ENCODE assay signal across 15 cellular contexts in genomic region chr17:40956401-40957254, GRCh38. TPM values are rescaled to one million over a fixed set of nuclear protein-coding genes. Genes with fewer than 3 reads are reported as not detected.
A peak's percentile ranks its signal among the peaks of the same experiment; 100 is the strongest.
DNase-seq lines count a peak whose midpoint lies in the region; ATAC-seq and TF ChIP-seq lines count a peak whose summit lies in the region.
"Had no signal": no experiment of that assay in that cellular context is flagged by ENCODE, and none has a peak within 500 bp of the region (broad histone marks: within the 10 kb centered on the region; RNA-seq: fewer than 3 reads in every experiment).

No MANE protein-coding gene starts in this region.

- H3K27ac ChIP-seq in ascending aorta (no peak overlapping the region), Karpas-422 (ENCODE audit: low read length) (no peak overlapping the region)

- peak overlapping the region; percentile 94 for H3K27ac Mint-ChIP-seq in Calu3 (ENCODE audit: unreplicated experiment)
- H3K27ac Mint-ChIP-seq: activated naive CD4-positive, alpha-beta T cell treated with anti-CD3 and anti-CD28 coated beads, Interleukin-2, amount 50 U/mL, for 24 hours; stimulated activated memory B cell treated with anti-CD40 and anti-IgM and Interleukin-4, amounts not matched to agents 10 μg/mL and 1 μg/mL and 100 μg/mL, for 72 hours had no signal

- H3K9me2 ChIP-seq in Karpas-422 (replicated peaks; ENCODE audit: insufficient read depth, low read length), result no peaks in the 10 kb centered on the region

- H3K4me2 ChIP-seq in Karpas-422 (ENCODE audit: low read depth, low read length, poor library complexity, severe bottlenecking), result no peak overlapping the region

- H3K9ac ChIP-seq in Karpas-422 (ENCODE audit: low read length), result no peak overlapping the region

- H3K4me3 ChIP-seq in cardiac fibroblast (replicated peaks in 1 of 2; ENCODE audit: low read depth in 2 of 2, low read length in 2 of 2) (no peak overlapping the region), ascending aorta (no peak overlapping the region), Karpas-422 (ENCODE audit: low read length) (no peak overlapping the region)

- no peaks in the 10 kb centered on the region for H3K27me3 Mint-ChIP-seq in Calu3 (ENCODE audit: unreplicated experiment)

- H3K4me3 Mint-ChIP-seq in Calu3 (ENCODE audit: low read depth, unreplicated experiment), result peak overlapping the region; percentile 27
- H3K4me3 Mint-ChIP-seq: activated naive CD4-positive, alpha-beta T cell treated with anti-CD3 and anti-CD28 coated beads, Interleukin-2, amount 50 U/mL, for 24 hours; stimulated activated memory B cell treated with anti-CD40 and anti-IgM and Interleukin-4, amounts not matched to agents 10 μg/mL and 1 μg/mL and 100 μg/mL, for 72 hours had no signal

- H3K4me1 ChIP-seq in ascending aorta (no peaks in the 10 kb centered on the region), Karpas-422 (ENCODE audit: low read length) (no peaks in the 10 kb centered on the region; the same call in 1 of the 2 replicates)

- H3K79me2 ChIP-seq in Karpas-422 (ENCODE audit: low read length), result no peaks in the 10 kb centered on the region

- no peak for ATAC-seq in HG02852 (IDR thresholded peaks at IDR 0.05; ENCODE audit: unreplicated experiment)
- ATAC-seq: stimulated activated memory B cell treated with anti-CD40 and anti-IgM and Interleukin-4, amounts not matched to agents 10 μg/mL and 1 μg/mL and 100 μg/mL, for 72 hours had no signal

- no peak for TF ChIP-seq CTCF in Calu3 (IDR thresholded peaks at IDR 0.05; ENCODE audit: unreplicated experiment)
- no peak for TF ChIP-seq CTCF in cardiac fibroblast (IDR thresholded peaks at IDR 0.05; ENCODE audit: low read depth, low read length)
- TF ChIP-seq CTCF in ascending aorta (IDR thresholded peaks at IDR 0.05), result no peak

- intact Hi-C loops in Calu3 (cut with micrococcal nuclease; ENCODE audit: unreplicated experiment), result loop anchor here (1.0 to 5.0 kb wide), 4 partner anchors 41 to 176 kb away; no protein-coding TSS in a partner anchor
- intact Hi-C loops in ascending aorta (cut with DNase I), result no loop called here

- CTCF ChIA-PET in Calu3 (lab: Charles Lee), result interaction anchor here (0.5 to 4.0 kb wide), 26 partner anchors 8 to 1307 kb away, joined by 3 to 33 read pairs (median 4); partner anchors contain the start of genes KRT23 and KRTAP2-3

- no peak overlapping the region for H2AFZ ChIP-seq in Karpas-422 (ENCODE audit: low read length)

- no peaks in the 10 kb centered on the region for H3K9me3 ChIP-seq in ascending aorta
- H3K9me3 ChIP-seq in Karpas-422 (ENCODE audit: low read length), result no peaks in the 10 kb centered on the region

- peaks cover 63% of the 10 kb centered on the region for H3K36me3 Mint-ChIP-seq in Calu3 (ENCODE audit: insufficient read depth, unreplicated experiment)
- H3K36me3 Mint-ChIP-seq: activated naive CD4-positive, alpha-beta T cell treated with anti-CD3 and anti-CD28 coated beads, Interleukin-2, amount 50 U/mL, for 24 hours; stimulated activated memory B cell treated with anti-CD40 and anti-IgM and Interleukin-4, amounts not matched to agents 10 μg/mL and 1 μg/mL and 100 μg/mL, for 72 hours had no signal

- DNase-seq in Calu3, result peak; percentile 88
- DNase-seq in MV-4-11 (lab: John Stamatoyannopoulos, UW), result peak; percentile 35
- peak; percentile 13 to 84 for DNase-seq in cardiac fibroblast (ENCODE audit: low read depth in 2 of 2)
- peak; percentile 56 for DNase-seq in mucosa of gallbladder (ENCODE audit: low spot score)
- no peak for DNase-seq in stimulated activated CD4-positive, alpha-beta T cell treated with anti-CD3 and anti-CD28 coated beads, Interleukin-12 subunit alpha, Interleukin-12 subunit beta, amount 100 ng/mL, for 4 hours
- DNase-seq in ascending aorta (ENCODE audit: low spot score in 2 of 2), result no peak
- DNase-seq in Karpas-422, result no peak
- DNase-seq: activated CD4-positive, CD25-positive, alpha-beta regulatory T cell treated with anti-CD3 and anti-CD28 coated beads, Interleukin-2, amount 50 U/mL, for 72 hours; DMS153; KBM-7; small intestine had no signal

- H3K36me3 ChIP-seq in ascending aorta (no peaks in the 10 kb centered on the region), Karpas-422 (ENCODE audit: insufficient read depth, low read length) (no peaks in the 10 kb centered on the region)

- H3K27me3 ChIP-seq in ascending aorta (no peaks in the 10 kb centered on the region), Karpas-422 (ENCODE audit: low read length) (no peaks in the 10 kb centered on the region)

- TSS peak; percentile 84 for BruUV-seq in Calu3 (replicated peaks; lab: Mats Ljungman, UMichigan)

- peaks cover 97% of the 10 kb centered on the region for H3K4me1 Mint-ChIP-seq in Calu3 (ENCODE audit: low read depth, unreplicated experiment)
- H3K4me1 Mint-ChIP-seq: activated naive CD4-positive, alpha-beta T cell treated with anti-CD3 and anti-CD28 coated beads, Interleukin-2, amount 50 U/mL, for 24 hours had no signal

- no peaks in the 10 kb centered on the region for H3K9me3 Mint-ChIP-seq in Calu3 (ENCODE audit: low read depth, unreplicated experiment)
- H3K9me3 Mint-ChIP-seq: activated naive CD4-positive, alpha-beta T cell treated with anti-CD3 and anti-CD28 coated beads, Interleukin-2, amount 50 U/mL, for 24 hours; stimulated activated memory B cell treated with anti-CD40 and anti-IgM and Interleukin-4, amounts not matched to agents 10 μg/mL and 1 μg/mL and 100 μg/mL, for 72 hours had no signal

- no peaks in the 10 kb centered on the region for H4K20me1 ChIP-seq in Karpas-422 (ENCODE audit: insufficient read depth, low read depth, low read length)

RNA-seq across cellular contexts. Expression of gene KRT39, which starts 10.1 kb away (rescaled TPM):
- total RNA-seq in Calu3 (2022) (0.44 TPM in 1 of 2 replicates, not detected in the other), mucosa of gallbladder (not detected), ascending aorta (not detected)
- not detected in 2 replicates for total RNA-seq in Karpas-422 (2014; rRNA removed; shearing (Covaris generic); ENCODE audit: low replicate concordance)
- total RNA-seq: frontal cortex had no signal

RNA-seq across cellular contexts. Expression of gene KRT23, which starts 19.2 kb away (rescaled TPM):
- 1,389 and 1,709 TPM in 2 replicates for total RNA-seq in Calu3 (2022)
- 7.0 TPM for total RNA-seq in mucosa of gallbladder
- not detected for total RNA-seq in ascending aorta
- not detected in 2 replicates for total RNA-seq in Karpas-422 (2014; rRNA removed; shearing (Covaris generic); ENCODE audit: low replicate concordance)

RNA-seq across cellular contexts. Expression of gene KRT40, which starts 27.5 kb away (rescaled TPM):
- total RNA-seq in Calu3 (2022), result not detected in 2 replicates
- total RNA-seq in mucosa of gallbladder, result not detected
- total RNA-seq in ascending aorta, result not detected
- total RNA-seq in Karpas-422 (2014; rRNA removed; shearing (Covaris generic); ENCODE audit: low replicate concordance), result not detected in 2 replicates
- total RNA-seq: frontal cortex had no signal

RNA-seq across cellular contexts. Expression of gene KRTAP3-3, which starts 37.3 kb away (rescaled TPM):
- total RNA-seq in Calu3 (2022) (not detected in 2 replicates), mucosa of gallbladder (not detected), ascending aorta (not detected)
- not detected in 2 replicates for total RNA-seq in Karpas-422 (2014; rRNA removed; shearing (Covaris generic); ENCODE audit: low replicate concordance)
- total RNA-seq: frontal cortex had no signal

RNA-seq across cellular contexts. Expression of gene KRTAP3-2, which starts 43.1 kb away (rescaled TPM):
- total RNA-seq in Calu3 (2022) (not detected in 2 replicates), mucosa of gallbladder (not detected), ascending aorta (not detected)
- total RNA-seq in Karpas-422 (2014; rRNA removed; shearing (Covaris generic); ENCODE audit: low replicate concordance), result not detected in 2 replicates
- total RNA-seq: frontal cortex had no signal

Comparison
In these comparisons a context has a peak if more than half of its experiments do, and no peak if none do; other contexts are left out.
1. DNase-seq: peak in Calu3 (single experiment), MV-4-11 (single experiment), cardiac fibroblast (2 of 2) and mucosa of gallbladder (single experiment); none in stimulated activated CD4-positive, alpha-beta T cell treated with anti-CD3 and anti-CD28 coated beads, Interleukin-12 subunit alpha, Interleukin-12 subunit beta, amount 100 ng/mL, for 4 hours (single experiment), ascending aorta (0 of 2) and Karpas-422 (single experiment).
2. RNA of gene KRT23, which starts 19.2 kb away (total RNA-seq): 1,389 to 1,709 TPM in Calu3; 7.0 TPM in mucosa of gallbladder (single experiment), not detected in ascending aorta (single experiment) and not detected in Karpas-422; every median in the first group is over 100 times any median in the second.